Comparison of ENCODE assay signal across 35 cellular contexts in the genomic region with DNA sequence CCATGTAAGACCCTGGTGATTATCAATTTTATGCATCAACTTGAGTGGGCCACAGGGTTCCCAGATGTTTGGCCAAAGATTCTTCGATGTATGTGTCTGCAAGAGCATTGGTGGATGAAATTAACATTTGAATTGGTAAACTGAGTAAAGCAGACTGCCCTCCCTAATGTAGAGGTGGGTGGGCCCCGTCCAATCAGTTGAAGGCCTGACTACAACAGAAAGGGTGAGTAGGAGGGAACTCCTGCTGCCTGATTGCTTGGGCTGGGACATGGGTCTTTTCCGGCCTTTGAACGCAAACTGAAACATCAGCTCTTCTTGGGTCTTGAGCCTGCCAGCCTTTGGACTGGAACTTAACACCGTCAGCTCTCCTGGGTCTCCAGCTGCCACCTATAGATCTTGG.
A peak's percentile ranks its signal among the peaks of the same experiment; 100 is the strongest.
DNase-seq lines count a peak whose midpoint lies in the region; ATAC-seq, FAIRE-seq and TF ChIP-seq lines count a peak whose summit lies in the region.
"Had no signal": no experiment of that assay in that cellular context is flagged by ENCODE, and none has a peak within 500 bp of the region (broad histone marks: within the 10 kb centered on the region; RNA-seq: fewer than 3 reads in every experiment).

No MANE protein-coding gene starts in this region.

- POLR2A ChIA-PET in HEK293 (lab: Yijun Ruan, JAX) (no interaction called here), K562 (lab: Yijun Ruan, JAX) (interaction anchor here (0.8 kb wide), 1 partner anchor 49 kb away, joined by 4 read pairs; no protein-coding TSS in a partner anchor)

- no peak overlapping the region for H3K4me3 ChIP-seq in HEK293 (ENCODE audit: low read depth, low read length)
- no peak overlapping the region for H3K4me3 ChIP-seq in K562
- H3K4me3 ChIP-seq in psoas muscle, result no peak overlapping the region
- no peak overlapping the region for H3K4me3 ChIP-seq in left lung
- H3K4me3 ChIP-seq: A549, BLaER1 had no signal

- H3K27ac Mint-ChIP-seq in activated T-cell treated with anti-CD3 and anti-CD28 coated beads, Interleukin-2, amount 50 U/mL, for 72 hours, result no peak overlapping the region
- H3K27ac Mint-ChIP-seq: B cell; CD4-positive, alpha-beta T cell; CD8-positive, alpha-beta T cell had no signal

- ATAC-seq in K562 (no peak), psoas muscle (no peak), left lung (no peak)
- ATAC-seq in activated T-cell treated with anti-CD3 and anti-CD28 coated beads, Interleukin-2, amount 50 U/mL, for 72 hours (replicated peaks in 1 of 2), result no peak
- ATAC-seq: A549; CD8-positive, alpha-beta T cell had no signal

- no peak for TF ChIP-seq RAD21 in K562 (CRISPR knock-in tag; conservative IDR thresholded peaks at IDR 0.05 in 1 of 2, IDR thresholded peaks at IDR 0.05 in 1 of 2)

- in situ Hi-C loops in K562 (cut with MboI), result no loop called here

- H3K9ac ChIP-seq in K562 (ENCODE audit: insufficient read depth in 1 of 2, low read depth in 2 of 2, low read length in 2 of 2), result no peak overlapping the region
- H3K9ac ChIP-seq: BLaER1; BLaER1 treated with 17β-estradiol and CSF1 and Interleukin-3, amounts not matched to agents 10 nM and 100 nM had no signal

- H3K9me1 ChIP-seq in K562 (ENCODE audit: control insufficient read depth, insufficient read depth, low read length), result no peaks in the 10 kb centered on the region

- H2AFZ ChIP-seq in K562 (ENCODE audit: low read depth, low read length), result 0 out of 2 replicates have a peak overlapping the region, but pooled peaks have one; percentile 14

- intact Hi-C loops in K562 (cut with micrococcal nuclease) (no loop called here), psoas muscle (cut with DNase I) (loop anchor here in 1 of 2 donors (5.0 kb wide), 1 partner anchor 82 kb away; no protein-coding TSS in a partner anchor), left lung (cut with DNase I) (no loop called here)

- no peaks in the 10 kb centered on the region for H3K9me3 ChIP-seq in HEK293 (ENCODE audit: control insufficient read depth, insufficient read depth, low read depth, low read length)
- H3K9me3 ChIP-seq in K562 (replicated peaks; ENCODE audit: control insufficient read depth, insufficient read depth, low read depth, low read length), result no peaks in the 10 kb centered on the region
- H3K9me3 ChIP-seq in psoas muscle, result no peaks in the 10 kb centered on the region
- H3K9me3 ChIP-seq in left lung, result no peaks in the 10 kb centered on the region
- H3K9me3 ChIP-seq: A549, BE2C, BLaER1, Caco-2 had no signal

- 96% methylated on average over 4 of the region's 5 CpGs for WGBS in K562 (ENCODE audit: insufficient coverage, low coverage, missing lambda C conversion rate)
- 74 to 95% (median 86%) methylated on average over 5 of the region's 5 CpGs for WGBS in psoas muscle, 3 donors

- H3K4me1 ChIP-seq in HEK293 (ENCODE audit: control insufficient read depth, insufficient read depth, low read length), result no peaks in the 10 kb centered on the region
- peaks cover 26 to 43% of the 10 kb centered on the region in 2 experiments for H3K4me1 ChIP-seq in K562 (replicated peaks in 1 of 2; ENCODE audit: control insufficient read depth in 2 of 2, insufficient read depth in 2 of 2, low read length in 2 of 2)
- H3K4me1 ChIP-seq in psoas muscle, result peaks cover 24% of the 10 kb centered on the region
- H3K4me1 ChIP-seq in left lung, result peaks cover 0 to 41% of the 10 kb centered on the region in 2 donors
- H3K4me1 ChIP-seq: Caco-2 had no signal

- H3K4me1 Mint-ChIP-seq in activated T-cell treated with anti-CD3 and anti-CD28 coated beads, Interleukin-2, amount 50 U/mL, for 72 hours (ENCODE audit: low read depth), result peaks cover 7% of the 10 kb centered on the region

- CTCF ChIA-PET in HEK293 (lab: Yijun Ruan, JAX), result interaction anchor here (2.5 kb wide), 1 partner anchor 26 kb away, joined by 8 read pairs; no protein-coding TSS in a partner anchor
- CTCF ChIA-PET in K562 (lab: Yijun Ruan, JAX; ENCODE audit: low intra/inter-chr PET ratio), result no interaction called here

- H3K27me3 Mint-ChIP-seq in activated T-cell treated with anti-CD3 and anti-CD28 coated beads, Interleukin-2, amount 50 U/mL, for 72 hours (ENCODE audit: low read depth), result no peaks in the 10 kb centered on the region
- H3K27me3 Mint-ChIP-seq: B cell; CD4-positive, alpha-beta memory T cell; CD4-positive, alpha-beta T cell; CD4-positive, CD25-positive, alpha-beta regulatory T cell had no signal

- H3K27ac ChIP-seq in HEK293 (ENCODE audit: extremely low read depth, low read depth, low read length), result no peak overlapping the region
- no peak overlapping the region for H3K27ac ChIP-seq in K562 (ENCODE audit: extremely low read depth, low read depth, low read length)
- H3K27ac ChIP-seq in psoas muscle, result peak overlapping the region; percentile 74
- H3K27ac ChIP-seq in left lung, result no peak overlapping the region
- H3K27ac ChIP-seq: 22Rv1; A549; BLaER1; BLaER1 treated with 17β-estradiol and CSF1 and Interleukin-3, amounts not matched to agents 10 nM and 100 nM; C4-2B had no signal

- TF ChIP-seq CTCF in HEK293 (tag by site-specific recombination; IDR thresholded peaks at IDR 0.05) (no peak), K562 (IDR thresholded peaks at IDR 0.05 in 2 of 3, conservative IDR thresholded peaks at IDR 0.05 in 1 of 3; ENCODE audit: insufficient read depth in 2 of 3, low read depth in 1 of 3, low read length in 3 of 3) (no peak), psoas muscle (IDR thresholded peaks at IDR 0.05) (no peak), left lung (IDR thresholded peaks at IDR 0.05) (no peak)

- no peaks in the 10 kb centered on the region for H3K9me3 Mint-ChIP-seq in activated T-cell treated with anti-CD3 and anti-CD28 coated beads, Interleukin-2, amount 50 U/mL, for 72 hours
- H3K9me3 Mint-ChIP-seq: CD4-positive, alpha-beta memory T cell; CD4-positive, alpha-beta T cell; CD4-positive, CD25-positive, alpha-beta regulatory T cell; CD8-positive, alpha-beta memory T cell; CD8-positive, alpha-beta T cell had no signal

- no peak for TF ChIP-seq EP300 in K562 (IDR thresholded peaks at IDR 0.05; ENCODE audit: low read length)

- DNase-seq in K562 (ENCODE audit: extremely low read depth in 1 of 4, low spot score in 3 of 4) (no peak), psoas muscle (no peak), left lung (no peak), activated gamma-delta T cell treated with Interleukin-2 at 50 U/mL for 16 hours (no peak)
- DNase-seq in activated T-cell treated with anti-CD3 and anti-CD28 coated beads, Interleukin-2, amount 50 U/mL, for 72 hours, result no peak
- DNase-seq: 8988T; ACHN; AML-193; BE2C; C1 segment of cervical spinal cord; Caco-2; Calu3; CD4-positive, alpha-beta memory T cell; CD4-positive, alpha-beta T cell; CD4-positive, CD25-positive, alpha-beta regulatory T cell; CD8-positive, alpha-beta memory T cell; CD8-positive, alpha-beta T cell; COR-L47; DMS 273 treated with DMSO at 0.1 percent for 48 hours; DMS153; DMS53; DMS79; DMS79 treated with DMSO at 0.1 percent for 48 hours; DND-41; EL had no signal

- H3K27me3 ChIP-seq in K562 (ENCODE audit: control insufficient read depth in 2 of 2, insufficient read depth in 2 of 2, low read length in 2 of 2), result no peaks in the 10 kb centered on the region
- no peaks in the 10 kb centered on the region for H3K27me3 ChIP-seq in psoas muscle (ENCODE audit: insufficient read depth in 3 of 3, low read length in 2 of 3)
- H3K27me3 ChIP-seq in left lung, result no peaks in the 10 kb centered on the region
- H3K27me3 ChIP-seq: BE2C; BLaER1; BLaER1 treated with 17β-estradiol and CSF1 and Interleukin-3, amounts not matched to agents 10 nM and 100 nM had no signal

- no TSS peak for BruUV-seq in K562 (replicated peaks; lab: Mats Ljungman, UMichigan)

- no peaks in the 10 kb centered on the region for H3K36me3 Mint-ChIP-seq in activated T-cell treated with anti-CD3 and anti-CD28 coated beads, Interleukin-2, amount 50 U/mL, for 72 hours (ENCODE audit: insufficient read depth in 2 of 2)
- H3K36me3 Mint-ChIP-seq: CD14-positive monocyte; CD4-positive, alpha-beta memory T cell; CD8-positive, alpha-beta T cell had no signal

- no peak overlapping the region for H3K4me2 ChIP-seq in K562 (ENCODE audit: insufficient read depth, low read length)
- H3K4me2 ChIP-seq: A549, BLaER1 had no signal

- no peak for FAIRE-seq in K562 (lab: Jason Lieb, UNC)
- FAIRE-seq: A204.1, A549, D721Med had no signal

- H3K4me3 Mint-ChIP-seq in activated T-cell treated with anti-CD3 and anti-CD28 coated beads, Interleukin-2, amount 50 U/mL, for 72 hours, result no peak overlapping the region
- H3K4me3 Mint-ChIP-seq: B cell; CD4-positive, alpha-beta memory T cell; CD4-positive, alpha-beta T cell; CD4-positive, CD25-positive, alpha-beta regulatory T cell; CD8-positive, alpha-beta memory T cell; CD8-positive, alpha-beta T cell had no signal

- H3K36me3 ChIP-seq in HEK293 (ENCODE audit: control insufficient read depth in 2 of 2, insufficient read depth in 1 of 2, low read length in 2 of 2) (no peaks in the 10 kb centered on the region), K562 (ENCODE audit: control insufficient read depth, insufficient read depth, low read length) (no peaks in the 10 kb centered on the region), psoas muscle (ENCODE audit: insufficient read depth in 1 of 2, low read depth in 1 of 2) (peaks cover 0 to 2% of the 10 kb centered on the region in 2 donors), left lung (no peaks in the 10 kb centered on the region)
- H3K36me3 ChIP-seq: BE2C; BLaER1; BLaER1 treated with 17β-estradiol and CSF1 and Interleukin-3, amounts not matched to agents 10 nM and 100 nM had no signal

- H4K20me1 ChIP-seq in K562 (replicated peaks; ENCODE audit: control insufficient read depth, insufficient read depth, low read length), result no peaks in the 10 kb centered on the region
- H4K20me1 ChIP-seq: BLaER1; BLaER1 treated with 17β-estradiol and CSF1 and Interleukin-3, amounts not matched to agents 10 nM and 100 nM had no signal

- TF ChIP-seq POLR2A in K562 (conservative IDR thresholded peaks at IDR 0.05), result no peak

- H3K79me2 ChIP-seq in K562 (ENCODE audit: control insufficient read depth, insufficient read depth, low read length), result no peaks in the 10 kb centered on the region

TF ChIP-seq in HEK293, 187 proteins besides CTCF, POLR2A, EP300 and RAD21:
- TF ChIP-seq ZNF16 (tag by site-specific recombination; IDR thresholded peaks at IDR 0.05; ENCODE audit: low read depth) (no peak), ZNF10 (tag by site-specific recombination; IDR thresholded peaks at IDR 0.05) (peak; percentile 98)
